ENCODE assay signal across 1 cellular context in genomic region chr14:73568886-73569184, GRCh38.
TF ChIP-seq lines count a peak whose summit lies in the region.

No MANE protein-coding gene starts in this region.

TF ChIP-seq in IMR-90, 13 proteins besides CTCF, POLR2A, EP300 and RAD21:
- 0 out of 2 replicates have a peak, but pooled peaks have one; percentile 27 for TF ChIP-seq CEBPB (IDR thresholded peaks at IDR 0.05; ENCODE audit: low read depth, low read length)
